In the genomic region with DNA sequence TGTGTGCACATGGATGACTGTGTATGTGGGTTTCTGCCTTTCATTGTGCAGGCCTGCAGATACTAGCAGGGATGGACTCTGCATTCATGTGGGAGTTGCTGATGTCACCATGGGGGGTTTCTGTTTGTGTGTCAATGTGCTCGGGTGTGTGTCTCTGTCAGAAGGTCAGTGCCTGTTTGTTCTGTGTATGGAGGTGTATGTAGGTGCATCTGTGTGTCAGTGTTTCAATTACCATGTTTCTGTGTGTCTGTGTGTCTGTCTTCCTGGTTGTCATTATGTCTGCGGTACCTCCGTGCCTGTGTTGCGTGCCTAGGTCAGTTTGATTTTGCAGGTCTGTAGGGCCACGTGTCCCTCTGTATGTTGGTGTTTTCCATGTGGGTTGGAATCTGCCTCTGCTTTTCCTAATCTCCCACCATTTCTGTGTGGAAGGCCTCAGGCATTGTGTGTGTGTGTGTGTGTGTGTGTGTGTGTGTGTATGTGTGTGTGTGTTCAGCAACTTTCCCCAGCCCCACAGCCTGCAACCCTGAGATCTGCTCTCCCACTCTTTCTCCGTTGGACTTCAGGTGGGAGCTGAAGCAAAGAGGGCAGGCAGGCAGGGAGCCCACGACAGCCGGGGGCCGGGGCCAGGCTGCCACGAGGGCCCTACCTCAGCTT, we compare ENCODE assay signal across 8 cellular contexts. TPM values are rescaled to one million over a fixed set of nuclear protein-coding genes. Genes with fewer than 3 reads are reported as not detected.
DNase-seq lines count a peak whose midpoint lies in the region; ATAC-seq and TF ChIP-seq lines count a peak whose summit lies in the region.

No MANE protein-coding gene starts in this region.

- peaks cover 2% of the 10 kb centered on the region for H3K36me3 Mint-ChIP-seq in neural progenitor cell

- H3F3A ChIP-seq in neural progenitor cell (ENCODE audit: low read depth) = peaks cover 53% of the 10 kb centered on the region

- no peaks in the 10 kb centered on the region for H3K9me3 ChIP-seq in neural progenitor cell (ENCODE audit: low read depth)

- H3K79me2 ChIP-seq in neural progenitor cell (ENCODE audit: low read depth) = no peaks in the 10 kb centered on the region

- peak overlapping the region; percentile 77 for H3K4me3 Mint-ChIP-seq in neural progenitor cell

- no peak for ATAC-seq in GM19328 (IDR thresholded peaks at IDR 0.05; ENCODE audit: unreplicated experiment)
- no peak for ATAC-seq in HG02623 (IDR thresholded peaks at IDR 0.05; ENCODE audit: unreplicated experiment)

- peaks cover 59% of the 10 kb centered on the region for H3K4me1 ChIP-seq in neural progenitor cell

- peak overlapping the region; percentile 97 for H3K4me2 ChIP-seq in neural progenitor cell

- peak overlapping the region; percentile 56 for H3K4me3 ChIP-seq in neural progenitor cell

- H3K27me3 ChIP-seq in neural progenitor cell = no peaks in the 10 kb centered on the region

- peaks cover 5% of the 10 kb centered on the region for H4K20me1 ChIP-seq in neural progenitor cell (ENCODE audit: low read depth)

- H3K9me3 Mint-ChIP-seq in neural progenitor cell = peaks cover 2% of the 10 kb centered on the region

- H3K27ac Mint-ChIP-seq in neural progenitor cell = peak overlapping the region; percentile 98

- peaks cover 15% of the 10 kb centered on the region for H3K27me3 Mint-ChIP-seq in neural progenitor cell (ENCODE audit: insufficient read depth, low read depth)

- TF ChIP-seq CTCF in neural progenitor cell (IDR thresholded peaks at IDR 0.05) = no peak

- no peak overlapping the region for H2AFZ ChIP-seq in neural progenitor cell (replicated peaks)

- peaks cover 77% of the 10 kb centered on the region for H3K4me1 Mint-ChIP-seq in neural progenitor cell

- DNase-seq in DMS53 treated with DMSO at 0.1 percent for 48 hours (lab: John Stamatoyannopoulos, UW; ENCODE audit: unreplicated experiment) (peak; percentile 27), NAMALWA (ENCODE audit: low spot score) (peak; percentile 69), caudate nucleus (lab: John Stamatoyannopoulos, UW) (peak in 3 of 61 donors; percentile 44 to 52 (median 48)), neural progenitor cell (ENCODE audit: low spot score) (no peak), COLO829 (ENCODE audit: low spot score) (no peak), dedifferentiated amniotic fluid mesenchymal stem cell (ENCODE audit: extremely low spot score) (no peak)

- H3K27ac ChIP-seq in caudate nucleus (ENCODE audit: low read depth, low read length) (peak overlapping the region; percentile 86), neural progenitor cell (no peak overlapping the region)

- no peaks in the 10 kb centered on the region for H3K36me3 ChIP-seq in neural progenitor cell

- H3K9ac ChIP-seq in neural progenitor cell = no peak overlapping the region

RNA-seq across cellular contexts. Expression of a gene that starts 36.7 kb away (rescaled TPM):
- total RNA-seq in neural progenitor cell (ENCODE audit: low replicate concordance) = 31.4 and 35.0 TPM in 2 replicates

Comparison
In these comparisons a context has a peak if more than half of its experiments do, and no peak if none do; other contexts are left out.
1. DNase-seq: peak in DMS53 treated with DMSO at 0.1 percent for 48 hours (single experiment) and NAMALWA (single experiment); none in neural progenitor cell (single experiment), COLO829 (single experiment) and dedifferentiated amniotic fluid mesenchymal stem cell (single experiment).